ENCODE assay signal across 19 cellular contexts in genomic region chr4:147581601-147582350, GRCh38. TPM values are rescaled to one million over a fixed set of nuclear protein-coding genes. Genes with fewer than 3 reads are reported as not detected.
A peak's percentile ranks its signal among the peaks of the same experiment; 100 is the strongest.
DNase-seq lines count a peak whose midpoint lies in the region; ATAC-seq and TF ChIP-seq lines count a peak whose summit lies in the region.
"Had no signal": no experiment of that assay in that cellular context is flagged by ENCODE, and none has a peak within 500 bp of the region (broad histone marks: within the 10 kb centered on the region; RNA-seq: fewer than 3 reads in every experiment).

No MANE protein-coding gene starts in this region.

- POLR2A ChIA-PET in AG04449 (lab: Yijun Ruan, JAX), result no interaction called here

- intact Hi-C loops in sciatic nerve (cut with DNase I), result no loop called here

- CTCF ChIA-PET in AG04449 (lab: Yijun Ruan, JAX), result interaction anchor here (0.6 to 2.7 kb wide), 7 partner anchors 8 to 485 kb away, joined by 3 to 11 read pairs (median 3); no protein-coding TSS in a partner anchor

- TF ChIP-seq CTCF in AG04449 (IDR thresholded peaks at IDR 0.05; ENCODE audit: insufficient read depth, low read length, missing control alignments), result no peak
- TF ChIP-seq CTCF in astrocyte of the spinal cord (IDR thresholded peaks at IDR 0.05; ENCODE audit: low read depth, low read length), result no peak
- TF ChIP-seq CTCF in fibroblast of villous mesenchyme (IDR thresholded peaks at IDR 0.05; ENCODE audit: insufficient read depth, low read depth, low read length), result no peak

- in situ Hi-C loops in astrocyte of the spinal cord (cut with HindIII; ENCODE audit: low sequenced_read_pairs), result no loop called here

- ATAC-seq in HG03565 (IDR thresholded peaks at IDR 0.05; ENCODE audit: unreplicated experiment), result no peak
- ATAC-seq in sciatic nerve, result no peak
- ATAC-seq: effector memory CD8-positive, alpha-beta T cell; gastroesophageal sphincter; left lobe of liver had no signal

- H3K4me3 ChIP-seq in AG04449 (ENCODE audit: low read depth, low read length), result no peak overlapping the region
- no peak overlapping the region for H3K4me3 ChIP-seq in astrocyte of the spinal cord (ENCODE audit: low read depth, low read length)
- no peak overlapping the region for H3K4me3 ChIP-seq in fibroblast of villous mesenchyme (ENCODE audit: low read depth, low read length)
- H3K4me3 ChIP-seq: gastroesophageal sphincter, tibial artery had no signal

- DNase-seq in AG04449 (ENCODE audit: low read depth, low spot score) (peak; percentile 84), M059J (ENCODE audit: low read depth) (peak; percentile 37), astrocyte of the spinal cord (ENCODE audit: low read depth, low spot score) (peak; percentile 57), fibroblast of villous mesenchyme (ENCODE audit: low read depth) (peak; percentile 85), NCI-H146 treated with DMSO at 0.1 percent for 48 hours (lab: John Stamatoyannopoulos, UW; ENCODE audit: unreplicated experiment) (no peak), sciatic nerve (ENCODE audit: low spot score) (no peak), activated gamma-delta T cell treated with Interleukin-2 at 50 U/mL for 16 hours (no peak)
- DNase-seq: activated CD4-positive, CD25-positive, alpha-beta regulatory T cell; activated naive CD8-positive, alpha-beta T cell treated with anti-CD3 and anti-CD28 coated beads, Interleukin-2, amount 10 ng/mL, durations not matched to agents 7 days and 5 days; CD4-positive, alpha-beta memory T cell; central memory CD4-positive, alpha-beta T cell; effector memory CD8-positive, alpha-beta T cell; NCI-H1694 treated with DMSO at 0.1 percent for 48 hours; NCI-H2227 treated with DMSO at 0.1 percent for 48 hours; Right ventricle myocardium superior; tibial artery had no signal

RNA-seq across cellular contexts. Expression of gene TMEM184C, which starts 35.4 kb away (rescaled TPM):
- total RNA-seq in M059J (2014; rRNA removed; shearing (Covaris generic)), result 19.1 and 27.0 TPM in 2 replicates
- 27.7 and 44.9 TPM in 2 replicates for total RNA-seq in fibroblast of villous mesenchyme
- total RNA-seq in sciatic nerve, result 31.7 TPM

Comparison
In these comparisons a context has a peak if more than half of its experiments do, and no peak if none do; other contexts are left out.
1. DNase-seq: peak in AG04449 (single experiment), M059J (single experiment), astrocyte of the spinal cord (single experiment) and fibroblast of villous mesenchyme (single experiment); none in NCI-H146 treated with DMSO at 0.1 percent for 48 hours (single experiment), sciatic nerve (single experiment) and activated gamma-delta T cell treated with Interleukin-2 at 50 U/mL for 16 hours (single experiment).